ENCODE assay signal across 21 cellular contexts in genomic region chr2:156672569-156673270, GRCh38.
DNase-seq lines count a peak whose midpoint lies in the region; ATAC-seq, FAIRE-seq and TF ChIP-seq lines count a peak whose summit lies in the region.
"Had no signal": no experiment of that assay in that cellular context is flagged by ENCODE, and none has a peak within 500 bp of the region (broad histone marks: within the 10 kb centered on the region; RNA-seq: fewer than 3 reads in every experiment).

No MANE protein-coding gene starts in this region.

- H3K27me3 ChIP-seq in body of pancreas = no peaks in the 10 kb centered on the region
- no peaks in the 10 kb centered on the region for H3K27me3 ChIP-seq in keratinocyte (ENCODE audit: control insufficient read depth, extremely low read depth, insufficient read depth, low read length)

- no peaks in the 10 kb centered on the region for H3K9me1 ChIP-seq in keratinocyte (ENCODE audit: control insufficient read depth, extremely low read depth, insufficient read depth, low read length)

- no TSS peak for BruUV-seq in Calu3 (replicated peaks; lab: Mats Ljungman, UMichigan)

- peaks cover 3% of the 10 kb centered on the region for H3K9me3 Mint-ChIP-seq in Calu3 (ENCODE audit: low read depth, unreplicated experiment)

- H3K27ac ChIP-seq in body of pancreas = no peak overlapping the region
- H3K27ac ChIP-seq in keratinocyte (ENCODE audit: control insufficient read depth, insufficient read depth, low read length) = no peak overlapping the region
- H3K27ac ChIP-seq: A549 had no signal

- FAIRE-seq in keratinocyte (lab: Jason Lieb, UNC) = peak; percentile 34
- FAIRE-seq: A549 had no signal

- TF ChIP-seq POLR2A in body of pancreas (IDR thresholded peaks at IDR 0.05) (no peak), GM18505 (IDR thresholded peaks at IDR 0.05; ENCODE audit: borderline replicate concordance, extremely low read depth, insufficient read depth, insufficient read length) (no peak)

- CTCF ChIA-PET in Calu3 (lab: Charles Lee) = no interaction called here

- H3K4me1 ChIP-seq in body of pancreas = peaks cover 8% of the 10 kb centered on the region
- H3K4me1 ChIP-seq in keratinocyte (ENCODE audit: control insufficient read depth, extremely low read depth, insufficient read depth, low read length) = peaks cover 5% of the 10 kb centered on the region
- H3K4me1 ChIP-seq: A549 had no signal

- no peak for DNase-seq in Calu3
- DNase-seq in LoVo (ENCODE audit: low spot score) = peak; percentile 46
- no peak for DNase-seq in body of pancreas
- no peak for DNase-seq in keratinocyte (ENCODE audit: low read depth, low spot score)
- no peak for DNase-seq in HuH-7 (ENCODE audit: low spot score)
- no peak for DNase-seq in activated CD4-positive, CD25-positive, alpha-beta regulatory T cell treated with anti-CD3 and anti-CD28 coated beads, Interleukin-2, amount 50 U/mL, for 72 hours
- DNase-seq: C1 segment of cervical spinal cord, COR-L47, DMS153, EL, H7, KBM-7, MM.1S, NCI-H1105, NCI-H187, NCI-H226, NCI-H524 treated with DMSO at 0.1 percent for 48 hours, SHP77 had no signal

- H3K36me3 ChIP-seq in body of pancreas (replicated peaks in 1 of 2; ENCODE audit: insufficient read depth in 1 of 2, low read depth in 2 of 2) (no peaks in the 10 kb centered on the region), keratinocyte (ENCODE audit: control insufficient read depth in 2 of 2, extremely low read depth in 1 of 2, insufficient read depth in 2 of 2, low read length in 2 of 2) (no peaks in the 10 kb centered on the region)

- TF ChIP-seq CTCF in Calu3 (IDR thresholded peaks at IDR 0.05; ENCODE audit: unreplicated experiment) (no peak), body of pancreas (IDR thresholded peaks at IDR 0.05) (no peak), keratinocyte (optimal IDR thresholded peaks at IDR 0.05 in 1 of 3, IDR thresholded peaks at IDR 0.05 in 1 of 3, conservative IDR thresholded peaks at IDR 0.05 in 1 of 3; ENCODE audit: extremely low read depth in 1 of 3, insufficient read depth in 2 of 3, low read length in 3 of 3) (no peak)

- H3K79me2 ChIP-seq in keratinocyte (ENCODE audit: control insufficient read depth, insufficient read depth, low read length) = no peaks in the 10 kb centered on the region

- H3K4me2 ChIP-seq in keratinocyte (ENCODE audit: control insufficient read depth, extremely low read depth, insufficient read depth, low read depth, low read length) = no peak overlapping the region
- H3K4me2 ChIP-seq: A549 had no signal

- peak overlapping the region; percentile 35 for H3K27ac Mint-ChIP-seq in Calu3 (ENCODE audit: unreplicated experiment)

- dilution Hi-C loops in keratinocyte (cut with MboI; ENCODE audit: extremely low pct_ligation_motif_present, low sequenced_read_pairs) = no loop called here

- no peak overlapping the region for H3K9ac ChIP-seq in keratinocyte (ENCODE audit: control insufficient read depth, extremely low read depth, insufficient read depth, low read length)

- H3K27me3 Mint-ChIP-seq in Calu3 (ENCODE audit: unreplicated experiment) = no peaks in the 10 kb centered on the region

- WGBS in body of pancreas, 2 donors = 46 to 49% methylated on average over 7 of the region's 7 CpGs

- no peaks in the 10 kb centered on the region for H3K36me3 Mint-ChIP-seq in Calu3 (ENCODE audit: insufficient read depth, unreplicated experiment)

- H4K20me1 ChIP-seq in keratinocyte (ENCODE audit: control insufficient read depth, extremely low read depth, insufficient read depth, low read length) = no peaks in the 10 kb centered on the region

- ATAC-seq in body of pancreas (peak; percentile 12), HG03097 (IDR thresholded peaks at IDR 0.05; ENCODE audit: low FRiP score, unreplicated experiment) (no peak), GM18505 (IDR thresholded peaks at IDR 0.05; ENCODE audit: unreplicated experiment) (no peak)
- ATAC-seq: A549 had no signal

- intact Hi-C loops in Calu3 (cut with micrococcal nuclease; ENCODE audit: unreplicated experiment) (no loop called here), body of pancreas (cut with DNase I) (no loop called here)

- peaks cover 0 to 5% (median 0%) of the 10 kb centered on the region in 3 donors for H3K9me3 ChIP-seq in body of pancreas
- no peaks in the 10 kb centered on the region for H3K9me3 ChIP-seq in keratinocyte (ENCODE audit: control insufficient read depth, low read depth, low read length)
- H3K9me3 ChIP-seq: A549 had no signal

- peaks cover 15% of the 10 kb centered on the region for H3K4me1 Mint-ChIP-seq in Calu3 (ENCODE audit: low read depth, unreplicated experiment)

- H3K4me3 Mint-ChIP-seq in Calu3 (ENCODE audit: low read depth, unreplicated experiment) = no peak overlapping the region

- H2AFZ ChIP-seq in keratinocyte (ENCODE audit: control insufficient read depth, low read length) = no peak overlapping the region

- H3K4me3 ChIP-seq in body of pancreas (no peak overlapping the region), keratinocyte (ENCODE audit: control insufficient read depth in 2 of 3, extremely low read depth in 1 of 3, insufficient read depth in 2 of 3, low read depth in 1 of 3, low read length in 3 of 3) (no peak overlapping the region)
- H3K4me3 ChIP-seq: A549 had no signal
